ENCODE assay signal across 25 cellular contexts in genomic region chr2:72423766-72424165, GRCh38.
"Had no signal": no experiment of that assay in that cellular context is flagged by ENCODE, and none has a peak within 500 bp of the region (broad histone marks: within the 10 kb centered on the region; RNA-seq: fewer than 3 reads in every experiment).

No MANE protein-coding gene starts in this region.

- FAIRE-seq: urothelium cell line had no signal

- DNase-seq: islet precursor cell; left ventricle myocardium inferior; mesendoderm; midbrain; mucosa of descending colon; naive thymus-derived CD4-positive, alpha-beta T cell; ovary; stimulated activated CD4-positive, alpha-beta T cell treated with anti-CD3 and anti-CD28 coated beads, Interleukin-12 subunit alpha, Interleukin-12 subunit beta, amount 100 ng/mL, for 4 hours; stimulated activated CD4-positive, alpha-beta T cell treated with anti-CD3 and anti-CD28 coated beads, Interleukin-15, amount 100 ng/mL, for 24 hours; stimulated activated CD4-positive, alpha-beta T cell treated with anti-CD3 and anti-CD28 coated beads, Interleukin-2, amount 100 ng/mL, for 24 hours; stimulated activated CD4-positive, alpha-beta T cell treated with anti-CD3 and anti-CD28 coated beads, Interleukin-4, amount 100 ng/mL, for 1 hour; stimulated activated naive B cell treated with anti-CD40 and anti-IgM and Interleukin-4, amounts not matched to agents 10 μg/mL and 1 μg/mL and 100 μg/mL, for 72 hours; stimulated activated naive CD8-positive, alpha-beta T cell treated with anti-CD3 and anti-CD28 coated beads, Interleukin-15, Interleukin-2, amounts not matched to agents 100 U/mL and 50 U/mL, for 24 hours; stomach; testis; thyroid gland; transverse colon; upper lobe of right lung had no signal

- H3K27ac ChIP-seq: left ventricle myocardium inferior, ovary, right atrium auricular region, skin epidermis, stomach, testis, thyroid gland, transverse colon, upper lobe of right lung had no signal

- H3K4me3 Mint-ChIP-seq: naive thymus-derived CD4-positive, alpha-beta T cell; natural killer cell treated with Interleukin-12 subunit alpha and Interleukin-12 subunit beta and Interleukin-15 and Interleukin-18, amount 100 ng/mL, for 72 hours; stimulated activated naive B cell treated with anti-CD40 and anti-IgM and Interleukin-4, amounts not matched to agents 10 μg/mL and 1 μg/mL and 100 μg/mL, for 72 hours had no signal

- H3K27me3 Mint-ChIP-seq: naive thymus-derived CD4-positive, alpha-beta T cell; natural killer cell treated with Interleukin-12 subunit alpha and Interleukin-12 subunit beta and Interleukin-15 and Interleukin-18, amount 100 ng/mL, for 72 hours; progenitor cell of endocrine pancreas; stimulated activated naive B cell treated with anti-CD40 and anti-IgM and Interleukin-4, amounts not matched to agents 10 μg/mL and 1 μg/mL and 100 μg/mL, for 72 hours had no signal

- H3K36me3 Mint-ChIP-seq: natural killer cell treated with Interleukin-12 subunit alpha and Interleukin-12 subunit beta and Interleukin-15 and Interleukin-18, amount 100 ng/mL, for 72 hours had no signal

- H3K4me1 ChIP-seq: left ventricle myocardium inferior, right atrium auricular region, stomach, testis, thyroid gland, transverse colon, upper lobe of right lung had no signal

- H3K4me3 ChIP-seq: left ventricle myocardium inferior, lung, mucosa of descending colon, ovary, right atrium auricular region, skin epidermis, stomach, testis, thyroid gland, transverse colon, upper lobe of right lung had no signal

- H3K36me3 ChIP-seq: ovary, thyroid gland, transverse colon, upper lobe of right lung had no signal

- H3K4me1 Mint-ChIP-seq: stimulated activated naive B cell treated with anti-CD40 and anti-IgM and Interleukin-4, amounts not matched to agents 10 μg/mL and 1 μg/mL and 100 μg/mL, for 72 hours had no signal

- H3K9me3 ChIP-seq: ovary, testis, thyroid gland, upper lobe of right lung had no signal

- H3K27me3 ChIP-seq: ovary, right atrium auricular region, stomach, testis, thyroid gland, transverse colon, upper lobe of right lung had no signal

- H3K27ac Mint-ChIP-seq: naive thymus-derived CD4-positive, alpha-beta T cell; natural killer cell treated with Interleukin-12 subunit alpha and Interleukin-12 subunit beta and Interleukin-15 and Interleukin-18, amount 100 ng/mL, for 72 hours; progenitor cell of endocrine pancreas; stimulated activated naive B cell treated with anti-CD40 and anti-IgM and Interleukin-4, amounts not matched to agents 10 μg/mL and 1 μg/mL and 100 μg/mL, for 72 hours had no signal

- ATAC-seq: mucosa of descending colon; naive thymus-derived CD4-positive, alpha-beta T cell; natural killer cell treated with Interleukin-12 subunit alpha and Interleukin-12 subunit beta and Interleukin-15 and Interleukin-18, amount 100 ng/mL, for 72 hours; sciatic nerve; stimulated activated naive B cell treated with anti-CD40 and anti-IgM and Interleukin-4, amounts not matched to agents 10 μg/mL and 1 μg/mL and 100 μg/mL, for 72 hours; stimulated activated naive CD8-positive, alpha-beta T cell treated with anti-CD3 and anti-CD28 coated beads, Interleukin-15, Interleukin-2, amounts not matched to agents 100 U/mL and 50 U/mL, for 24 hours; upper lobe of right lung had no signal
